22 cellular contexts compared by ENCODE assay signal in genomic region chr3:133463441-133463860, GRCh38.
DNase-seq lines count a peak whose midpoint lies in the region; ATAC-seq and TF ChIP-seq lines count a peak whose summit lies in the region.
"Had no signal": no experiment of that assay in that cellular context is flagged by ENCODE, and none has a peak within 500 bp of the region (broad histone marks: within the 10 kb centered on the region; RNA-seq: fewer than 3 reads in every experiment).

No MANE protein-coding gene starts in this region.

- no peak for TF ChIP-seq CTCF in IMR-90 (conservative IDR thresholded peaks at IDR 0.05; ENCODE audit: low read depth, low read length)
- no peak for TF ChIP-seq CTCF in OCI-LY1 (IDR thresholded peaks at IDR 0.05; ENCODE audit: low read length)
- no peak for TF ChIP-seq CTCF in mucosa of descending colon (IDR thresholded peaks at IDR 0.05)

- H2AK5ac ChIP-seq in IMR-90 (ENCODE audit: low read depth, low read length), result no peak overlapping the region

- H4K5ac ChIP-seq in IMR-90 (ENCODE audit: low read depth, low read length), result no peak overlapping the region

- H3K18ac ChIP-seq in IMR-90 (ENCODE audit: low read depth, low read length), result no peak overlapping the region

- in situ Hi-C loops in Caki2 (cut with HindIII; ENCODE audit: low pct_unique_long_range_greater_than_20kb, low sequenced_read_pairs), result no loop called here
- in situ Hi-C loops in IMR-90 (cut with MboI; ENCODE audit: low sequenced_read_pairs), result loop anchor here (25.0 kb wide), 1 partner anchor 349 kb away; the partner anchor contains the start of gene SRPRB

- no peaks in the 10 kb centered on the region for H3K79me1 ChIP-seq in IMR-90 (ENCODE audit: low read depth in 1 of 2, low read length in 2 of 2)

- BruUV-seq in IMR-90 (replicated peaks; lab: Mats Ljungman, UMichigan), result no TSS peak

- no peak overlapping the region for H4K91ac ChIP-seq in IMR-90 (ENCODE audit: insufficient read depth, low read depth, low read length)

- no peak overlapping the region for H3K4me2 ChIP-seq in IMR-90 (ENCODE audit: low read depth, low read length)
- peak overlapping the region; percentile 20; the same call in 1 of the 2 replicates for H3K4me2 ChIP-seq in OCI-LY1 (ENCODE audit: low read length)

- H2BK15ac ChIP-seq in IMR-90 (ENCODE audit: low read depth, low read length), result no peak overlapping the region

- no peaks in the 10 kb centered on the region for H3K9me3 ChIP-seq in IMR-90 (ENCODE audit: control insufficient read depth, insufficient read depth, low read length)
- no peaks in the 10 kb centered on the region for H3K9me3 ChIP-seq in OCI-LY1 (ENCODE audit: low read length)
- no peaks in the 10 kb centered on the region for H3K9me3 ChIP-seq in mucosa of descending colon
- H3K9me3 ChIP-seq: ascending aorta, ovary, suprapubic skin had no signal

- no peak for TF ChIP-seq RAD21 in IMR-90 (IDR thresholded peaks at IDR 0.05; ENCODE audit: low read length)

- H3K9ac ChIP-seq in IMR-90 (ENCODE audit: low read depth, low read length) (no peak overlapping the region), OCI-LY1 (ENCODE audit: low read length) (no peak overlapping the region)

- H2BK20ac ChIP-seq in IMR-90 (ENCODE audit: low read depth, low read length), result no peak overlapping the region

- no peaks in the 10 kb centered on the region for H3K9me2 ChIP-seq in OCI-LY1 (ENCODE audit: low read depth, low read length)

- no peaks in the 10 kb centered on the region for H3K4me1 ChIP-seq in IMR-90 (ENCODE audit: control insufficient read depth, insufficient read depth, low read length)
- peaks cover 83% of the 10 kb centered on the region for H3K4me1 ChIP-seq in OCI-LY1 (ENCODE audit: insufficient read depth, low read length, severe bottlenecking)
- H3K4me1 ChIP-seq in mucosa of descending colon (ENCODE audit: low read depth), result peaks cover 4% of the 10 kb centered on the region

- POLR2A ChIA-PET in IMR-90 (lab: Charles Lee; ENCODE audit: unreplicated experiment), result no interaction called here

- dilution Hi-C loops in IMR-90 (cut with HindIII; ENCODE audit: low sequenced_read_pairs, unreplicated experiment), result no loop called here

- H2AK9ac ChIP-seq in IMR-90 (replicated peaks; ENCODE audit: low read depth, low read length, poor library complexity), result no peak overlapping the region

- 0 out of 2 replicates have a peak overlapping the region, but pooled peaks have one; percentile 14 for H3K23ac ChIP-seq in IMR-90 (ENCODE audit: low read depth, low read length)

- no peak overlapping the region for H3K4me3 ChIP-seq in IMR-90 (ENCODE audit: insufficient read depth, low read depth, low read length)
- H3K4me3 ChIP-seq in OCI-LY1 (ENCODE audit: low read depth, low read length, poor library complexity, severe bottlenecking), result no peak overlapping the region
- H3K4me3 ChIP-seq in mucosa of descending colon, result no peak overlapping the region
- H3K4me3 ChIP-seq: ascending aorta, ovary, suprapubic skin had no signal

- H3K79me2 ChIP-seq in OCI-LY1 (ENCODE audit: insufficient read depth, low read length), result peaks cover 7% of the 10 kb centered on the region; the same call in 1 of the 2 replicates

- H3K27me3 ChIP-seq in IMR-90 (ENCODE audit: control insufficient read depth, insufficient read depth, low read length) (0 out of 2 replicates have a peak, but pooled peaks cover 2% of the 10 kb centered on the region), OCI-LY1 (ENCODE audit: insufficient read depth, low read length) (no peaks in the 10 kb centered on the region)
- H3K27me3 ChIP-seq: ascending aorta, ovary, suprapubic skin had no signal

- ATAC-seq in IMR-90 (ENCODE audit: low read depth), result no peak
- ATAC-seq in mucosa of descending colon, result peak; percentile 26
- ATAC-seq in HG02970 (IDR thresholded peaks at IDR 0.05; ENCODE audit: low FRiP score, unreplicated experiment), result no peak
- ATAC-seq: esophagus mucosa, sciatic nerve, SK-N-SH treated with all-trans-retinoic acid at 6 μM for 48 hours had no signal

- no peak overlapping the region for H4K8ac ChIP-seq in IMR-90 (ENCODE audit: low read depth in 2 of 2, low read length in 2 of 2)

- H3K4ac ChIP-seq in IMR-90 (ENCODE audit: low read depth, low read length), result no peak overlapping the region

- WGBS in IMR-90 (ENCODE audit: extremely low coverage in 2 of 2, insufficient read length in 1 of 2), 2 experiments, result no CpG with 5 or more reads among the region's 6 CpGs

- no peaks in the 10 kb centered on the region for H3K9me1 ChIP-seq in IMR-90 (ENCODE audit: insufficient read depth, low read length)

- H3K36me3 ChIP-seq in IMR-90 (ENCODE audit: control insufficient read depth, insufficient read depth, low read length) (no peaks in the 10 kb centered on the region), OCI-LY1 (ENCODE audit: insufficient read depth, low read length) (no peaks in the 10 kb centered on the region), mucosa of descending colon (ENCODE audit: low read depth) (no peaks in the 10 kb centered on the region)
- H3K36me3 ChIP-seq: ascending aorta, ovary, suprapubic skin had no signal

- CTCF ChIA-PET in IMR-90 (lab: Yijun Ruan, JAX), result interaction anchor here (1.2 kb wide), 1 partner anchor 41 kb away, joined by 3 read pairs; no protein-coding TSS in a partner anchor

- no peak overlapping the region for H2BK5ac ChIP-seq in IMR-90 (ENCODE audit: low read depth, low read length, poor library complexity, severe bottlenecking)

- no peak overlapping the region for H3K56ac ChIP-seq in IMR-90 (ENCODE audit: extremely low read depth, insufficient read depth, low read length)

- no peak overlapping the region for H3K27ac ChIP-seq in IMR-90 (ENCODE audit: insufficient read depth, low read length)
- peak overlapping the region; percentile 98 for H3K27ac ChIP-seq in OCI-LY1 (ENCODE audit: low read depth, low read length, poor library complexity, severe bottlenecking)
- H3K27ac ChIP-seq: ascending aorta, ovary, suprapubic skin had no signal

- intact Hi-C loops in IMR-90 (cut with micrococcal nuclease) (no loop called here), mucosa of descending colon (cut with DNase I, micrococcal nuclease) (no loop called here), posterior vena cava (cut with DNase I) (no loop called here)

- H3K14ac ChIP-seq in IMR-90 (replicated peaks; ENCODE audit: low read depth, low read length), result no peak overlapping the region

- peaks cover 4% of the 10 kb centered on the region; the same call in 1 of the 2 replicates for H3F3A ChIP-seq in OCI-LY1 (ENCODE audit: insufficient read depth, low read length)

- H2AFZ ChIP-seq in IMR-90 (replicated peaks; ENCODE audit: low read length, poor library complexity), result no peak overlapping the region
- no peak overlapping the region for H2AFZ ChIP-seq in OCI-LY1 (ENCODE audit: low read length)

- no peak overlapping the region for H2BK120ac ChIP-seq in IMR-90 (ENCODE audit: low read depth, low read length)

- DNase-seq in Caki2 (ENCODE audit: low read depth), result peak; percentile 27
- no peak for DNase-seq in IMR-90
- DNase-seq in mucosa of descending colon, result no peak
- no peak for DNase-seq in posterior vena cava (ENCODE audit: low spot score)
- DNase-seq in NCI-H526 (lab: John Stamatoyannopoulos, UW), result no peak
- DNase-seq: CD4-positive, alpha-beta T cell; central memory CD4-positive, alpha-beta T cell; effector CD4-positive, alpha-beta T cell; Kasumi-1; kidney glomerular epithelial cell; mesenchymal stem cell; naive B cell; NCI-H1417; ovary; stimulated activated CD4-positive, alpha-beta T cell treated with anti-CD3 and anti-CD28 coated beads, Interleukin-15, amount 100 ng/mL, for 24 hours had no signal

- TF ChIP-seq POLR2A in IMR-90 (IDR thresholded peaks at IDR 0.05; ENCODE audit: low read depth, low read length), result no peak

- H4K20me1 ChIP-seq in IMR-90 (ENCODE audit: insufficient read depth, low read length), result no peaks in the 10 kb centered on the region
- no peaks in the 10 kb centered on the region for H4K20me1 ChIP-seq in OCI-LY1 (ENCODE audit: insufficient read depth, low read length)

TF ChIP-seq in IMR-90, 13 proteins besides CTCF, POLR2A, EP300 and RAD21:
- no peak for TF ChIP-seq SMC3 (IDR thresholded peaks at IDR 0.05; ENCODE audit: low read depth, low read length)
- TF ChIP-seq MAZ (IDR thresholded peaks at IDR 0.05; ENCODE audit: borderline replicate concordance, low read depth, low read length), result no peak
- no peak for TF ChIP-seq MAFK (IDR thresholded peaks at IDR 0.05; ENCODE audit: low read depth, low read length)
- TF ChIP-seq MXI1 (IDR thresholded peaks at IDR 0.05; ENCODE audit: borderline replicate concordance, low read depth, low read length), result no peak
- TF ChIP-seq ELK1 (IDR thresholded peaks at IDR 0.05; ENCODE audit: borderline replicate concordance, low read depth, low read length), result no peak
- no peak for TF ChIP-seq USF2 (IDR thresholded peaks at IDR 0.05; ENCODE audit: low read depth, low read length)
- no peak for TF ChIP-seq NFE2L2 (IDR thresholded peaks at IDR 0.05; ENCODE audit: low read depth, low read length)
- TF ChIP-seq CEBPB (IDR thresholded peaks at IDR 0.05; ENCODE audit: low read depth, low read length), result no peak
- TF ChIP-seq BHLHE40 (IDR thresholded peaks at IDR 0.05; ENCODE audit: low read depth, low read length), result no peak
- no peak for TF ChIP-seq RCOR1 (IDR thresholded peaks at IDR 0.05; ENCODE audit: insufficient replicate concordance, low read length)
- TF ChIP-seq RFX5 (IDR thresholded peaks at IDR 0.05; ENCODE audit: low read depth, low read length), result no peak
- TF ChIP-seq FOS (IDR thresholded peaks at IDR 0.05; ENCODE audit: low read depth, low read length), result no peak
- TF ChIP-seq CHD1 (IDR thresholded peaks at IDR 0.05; ENCODE audit: low read depth, low read length), result no peak
